1 cellular context compared by ENCODE assay signal in genomic region chr18:70290482-70291294, GRCh38.
TF ChIP-seq lines count a peak whose summit lies in the region.

No MANE protein-coding gene starts in this region.

TF ChIP-seq in endothelial cell of umbilical vein, 7 proteins besides CTCF, POLR2A, EP300 and RAD21:
- no peak for TF ChIP-seq FOS (IDR thresholded peaks at IDR 0.05; ENCODE audit: borderline replicate concordance, insufficient read depth, low read length)
